17 cellular contexts compared by ENCODE assay signal in genomic region chr20:15700147-15700765, GRCh38.
A peak's percentile ranks its signal among the peaks of the same experiment; 100 is the strongest.
DNase-seq lines count a peak whose midpoint lies in the region; ATAC-seq and TF ChIP-seq lines count a peak whose summit lies in the region.
"Had no signal": no experiment of that assay in that cellular context is flagged by ENCODE, and none has a peak within 500 bp of the region (broad histone marks: within the 10 kb centered on the region; RNA-seq: fewer than 3 reads in every experiment).

No MANE protein-coding gene starts in this region.

- ATAC-seq in WTC11 (peak; percentile 66), GM19467 (IDR thresholded peaks at IDR 0.05; ENCODE audit: unreplicated experiment) (no peak)
- ATAC-seq: activated T-cell treated with anti-CD3 and anti-CD28 coated beads, Interleukin-2, amount 50 U/mL, for 4 hours had no signal

- TF ChIP-seq POLR2A in suprapubic skin (IDR thresholded peaks at IDR 0.05): no peak

- H3K36me3 Mint-ChIP-seq in HFFc6 (ENCODE audit: low read depth): no peaks in the 10 kb centered on the region
- H3K36me3 Mint-ChIP-seq in WTC11: peaks cover 2% of the 10 kb centered on the region; the same call in 1 of the 2 replicates

- H3K27ac Mint-ChIP-seq in HFFc6 (no peak overlapping the region), WTC11 (no peak overlapping the region)
- H3K27ac Mint-ChIP-seq: activated CD4-positive, alpha-beta memory T cell treated with anti-CD3 and anti-CD28 coated beads, Interleukin-2, amount 10 ng/mL, durations not matched to agents 7 days and 5 days had no signal

- H3K4me1 ChIP-seq in suprapubic skin: peaks cover 7% of the 10 kb centered on the region
- H3K4me1 ChIP-seq: BLaER1, left ventricle myocardium inferior, parathyroid adenoma, thyroid gland had no signal

- no peaks in the 10 kb centered on the region for H3K9me3 Mint-ChIP-seq in HFFc6
- peaks cover 26% of the 10 kb centered on the region for H3K9me3 Mint-ChIP-seq in WTC11

- TF ChIP-seq CTCF in HFFc6 (IDR thresholded peaks at IDR 0.05) (no peak), WTC11 (IDR thresholded peaks at IDR 0.05) (no peak), suprapubic skin (IDR thresholded peaks at IDR 0.05) (no peak)

- peak overlapping the region; percentile 36 for H3K4me3 ChIP-seq in suprapubic skin
- H3K4me3 ChIP-seq: BLaER1, left ventricle myocardium inferior, thyroid gland had no signal

- H3K27me3 Mint-ChIP-seq in HFFc6 (ENCODE audit: insufficient read depth): no peaks in the 10 kb centered on the region
- no peaks in the 10 kb centered on the region for H3K27me3 Mint-ChIP-seq in WTC11 (ENCODE audit: low read depth)
- H3K27me3 Mint-ChIP-seq: activated CD4-positive, alpha-beta memory T cell treated with anti-CD3 and anti-CD28 coated beads, Interleukin-2, amount 10 ng/mL, durations not matched to agents 7 days and 5 days; central memory CD8-positive, alpha-beta T cell had no signal

- DNase-seq in HFFc6: no peak
- peak; percentile 14 for DNase-seq in WTC11 (ENCODE audit: low spot score)
- DNase-seq in fibroblast of peridontal ligament (ENCODE audit: extremely low read depth): peak; percentile 53
- DNase-seq in suprapubic skin (ENCODE audit: low spot score in 2 of 2): no peak
- no peak for DNase-seq in midbrain (lab: John Stamatoyannopoulos, UW)
- no peak for DNase-seq in activated naive CD4-positive, alpha-beta T cell treated with anti-CD3 and anti-CD28 coated beads, Interleukin-2, amount 50 U/mL, for 16 hours
- DNase-seq: activated CD4-positive, alpha-beta memory T cell treated with anti-CD3 and anti-CD28 coated beads, Interleukin-2, amount 10 ng/mL, durations not matched to agents 7 days and 5 days; activated T-cell treated with anti-CD3 and anti-CD28 coated beads, Interleukin-2, amount 50 U/mL, for 4 hours; effector memory CD4-positive, alpha-beta T cell; left ventricle myocardium inferior; NCI-H1417 treated with DMSO at 0.1 percent for 48 hours; NCI-H345; thyroid gland had no signal

- H3K27me3 ChIP-seq in suprapubic skin: no peaks in the 10 kb centered on the region
- H3K27me3 ChIP-seq: BLaER1, thyroid gland had no signal

- H3K4me3 Mint-ChIP-seq in HFFc6 (peak overlapping the region; percentile 33; the same call in 1 of the 2 replicates), WTC11 (no peak overlapping the region)
- H3K4me3 Mint-ChIP-seq: activated CD4-positive, alpha-beta memory T cell treated with anti-CD3 and anti-CD28 coated beads, Interleukin-2, amount 10 ng/mL, durations not matched to agents 7 days and 5 days; activated T-cell treated with anti-CD3 and anti-CD28 coated beads, Interleukin-2, amount 50 U/mL, for 4 hours; central memory CD8-positive, alpha-beta T cell had no signal

- no peak for TF ChIP-seq EP300 in suprapubic skin (IDR thresholded peaks at IDR 0.05)

- H3K9me3 ChIP-seq in suprapubic skin: no peaks in the 10 kb centered on the region
- H3K9me3 ChIP-seq: BLaER1, thyroid gland had no signal

- H3K4me1 Mint-ChIP-seq in HFFc6 (ENCODE audit: low read depth) (peaks cover 41% of the 10 kb centered on the region), WTC11 (peaks cover 12% of the 10 kb centered on the region)
- H3K4me1 Mint-ChIP-seq: activated CD4-positive, alpha-beta memory T cell treated with anti-CD3 and anti-CD28 coated beads, Interleukin-2, amount 10 ng/mL, durations not matched to agents 7 days and 5 days; central memory CD8-positive, alpha-beta T cell had no signal

- no peak overlapping the region for H3K27ac ChIP-seq in suprapubic skin
- H3K27ac ChIP-seq: BLaER1, left ventricle myocardium inferior, parathyroid adenoma, thyroid gland had no signal

- CTCF ChIA-PET in WTC11 (lab: Charles Lee): interaction anchor here (0.6 to 2.5 kb wide), 7 partner anchors 8 to 241 kb away, joined by 3 to 12 read pairs (median 3); no protein-coding TSS in a partner anchor

- WGBS in suprapubic skin: 44% methylated on average over 16 of the region's 16 CpGs

- no peaks in the 10 kb centered on the region for H3K36me3 ChIP-seq in suprapubic skin
- H3K36me3 ChIP-seq: BLaER1, left ventricle myocardium inferior, thyroid gland had no signal

- POLR2A ChIA-PET in WTC11 (lab: Charles Lee): no interaction called here

TF ChIP-seq in WTC11, 78 proteins besides CTCF, POLR2A, EP300 and RAD21 (continues in another document):
- TF ChIP-seq NR1H2 (CRISPR knock-in tag; IDR thresholded peaks at IDR 0.05) (no peak), TEAD4 (CRISPR knock-in tag; IDR thresholded peaks at IDR 0.05) (no peak), TP53 (CRISPR knock-in tag; IDR thresholded peaks at IDR 0.05) (no peak), ZNF232 (CRISPR knock-in tag; IDR thresholded peaks at IDR 0.05) (no peak), CBFB (CRISPR knock-in tag; IDR thresholded peaks at IDR 0.05; ENCODE audit: low read depth) (no peak), OVOL2 (CRISPR knock-in tag; IDR thresholded peaks at IDR 0.05; ENCODE audit: borderline replicate concordance) (no peak)
- TF ChIP-seq, protein P1, sequence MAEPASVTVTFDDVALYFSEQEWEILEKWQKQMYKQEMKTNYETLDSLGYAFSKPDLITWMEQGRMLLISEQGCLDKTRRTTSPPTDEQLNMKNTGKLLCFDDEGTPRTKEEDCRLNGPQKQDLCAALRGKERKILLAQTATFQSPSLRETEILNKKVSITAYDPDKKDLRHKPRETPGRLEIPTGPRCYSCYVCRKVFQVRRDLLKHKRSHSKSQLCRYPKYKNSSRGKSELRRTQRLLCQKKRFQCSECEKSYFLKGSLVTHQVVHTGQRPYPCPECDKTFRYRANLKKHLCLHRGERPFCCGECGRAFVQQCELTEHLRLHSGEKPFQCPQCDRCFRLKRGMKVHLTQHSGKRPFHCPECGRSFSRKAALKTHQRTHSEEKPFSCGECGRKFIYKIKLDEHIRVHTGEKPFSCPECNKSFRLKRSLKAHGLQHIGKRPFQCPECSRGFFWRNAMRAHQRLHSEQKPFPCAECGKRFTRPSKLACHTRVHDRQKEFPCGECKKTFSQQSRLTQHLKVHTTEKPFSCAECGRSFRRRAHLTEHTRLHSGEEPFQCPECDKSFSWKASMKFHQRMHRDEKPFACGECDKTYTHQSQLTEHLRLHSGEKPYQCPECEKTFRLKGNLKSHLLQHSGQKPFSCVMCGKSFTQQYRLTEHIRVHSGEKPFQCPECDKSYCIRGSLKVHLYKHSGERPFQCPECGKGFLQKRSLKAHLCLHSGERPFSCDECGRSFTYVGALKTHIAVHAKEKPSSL (CRISPR knock-in tag; conservative IDR thresholded peaks at IDR 0.05): no peak
- TF ChIP-seq, protein P2, sequence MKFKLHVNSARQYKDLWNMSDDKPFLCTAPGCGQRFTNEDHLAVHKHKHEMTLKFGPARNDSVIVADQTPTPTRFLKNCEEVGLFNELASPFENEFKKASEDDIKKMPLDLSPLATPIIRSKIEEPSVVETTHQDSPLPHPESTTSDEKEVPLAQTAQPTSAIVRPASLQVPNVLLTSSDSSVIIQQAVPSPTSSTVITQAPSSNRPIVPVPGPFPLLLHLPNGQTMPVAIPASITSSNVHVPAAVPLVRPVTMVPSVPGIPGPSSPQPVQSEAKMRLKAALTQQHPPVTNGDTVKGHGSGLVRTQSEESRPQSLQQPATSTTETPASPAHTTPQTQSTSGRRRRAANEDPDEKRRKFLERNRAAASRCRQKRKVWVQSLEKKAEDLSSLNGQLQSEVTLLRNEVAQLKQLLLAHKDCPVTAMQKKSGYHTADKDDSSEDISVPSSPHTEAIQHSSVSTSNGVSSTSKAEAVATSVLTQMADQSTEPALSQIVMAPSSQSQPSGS (CRISPR knock-in tag; IDR thresholded peaks at IDR 0.05; ENCODE audit: borderline replicate concordance, low read depth): no peak
- TF ChIP-seq, protein P3, sequence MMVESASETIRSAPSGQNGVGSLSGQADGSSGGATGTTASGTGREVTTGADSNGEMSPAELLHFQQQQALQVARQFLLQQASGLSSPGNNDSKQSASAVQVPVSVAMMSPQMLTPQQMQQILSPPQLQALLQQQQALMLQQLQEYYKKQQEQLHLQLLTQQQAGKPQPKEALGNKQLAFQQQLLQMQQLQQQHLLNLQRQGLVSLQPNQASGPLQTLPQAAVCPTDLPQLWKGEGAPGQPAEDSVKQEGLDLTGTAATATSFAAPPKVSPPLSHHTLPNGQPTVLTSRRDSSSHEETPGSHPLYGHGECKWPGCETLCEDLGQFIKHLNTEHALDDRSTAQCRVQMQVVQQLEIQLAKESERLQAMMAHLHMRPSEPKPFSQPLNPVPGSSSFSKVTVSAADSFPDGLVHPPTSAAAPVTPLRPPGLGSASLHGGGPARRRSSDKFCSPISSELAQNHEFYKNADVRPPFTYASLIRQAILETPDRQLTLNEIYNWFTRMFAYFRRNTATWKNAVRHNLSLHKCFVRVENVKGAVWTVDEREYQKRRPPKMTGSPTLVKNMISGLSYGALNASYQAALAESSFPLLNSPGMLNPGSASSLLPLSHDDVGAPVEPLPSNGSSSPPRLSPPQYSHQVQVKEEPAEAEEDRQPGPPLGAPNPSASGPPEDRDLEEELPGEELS (CRISPR knock-in tag; IDR thresholded peaks at IDR 0.05): no peak
- TF ChIP-seq, protein P4, sequence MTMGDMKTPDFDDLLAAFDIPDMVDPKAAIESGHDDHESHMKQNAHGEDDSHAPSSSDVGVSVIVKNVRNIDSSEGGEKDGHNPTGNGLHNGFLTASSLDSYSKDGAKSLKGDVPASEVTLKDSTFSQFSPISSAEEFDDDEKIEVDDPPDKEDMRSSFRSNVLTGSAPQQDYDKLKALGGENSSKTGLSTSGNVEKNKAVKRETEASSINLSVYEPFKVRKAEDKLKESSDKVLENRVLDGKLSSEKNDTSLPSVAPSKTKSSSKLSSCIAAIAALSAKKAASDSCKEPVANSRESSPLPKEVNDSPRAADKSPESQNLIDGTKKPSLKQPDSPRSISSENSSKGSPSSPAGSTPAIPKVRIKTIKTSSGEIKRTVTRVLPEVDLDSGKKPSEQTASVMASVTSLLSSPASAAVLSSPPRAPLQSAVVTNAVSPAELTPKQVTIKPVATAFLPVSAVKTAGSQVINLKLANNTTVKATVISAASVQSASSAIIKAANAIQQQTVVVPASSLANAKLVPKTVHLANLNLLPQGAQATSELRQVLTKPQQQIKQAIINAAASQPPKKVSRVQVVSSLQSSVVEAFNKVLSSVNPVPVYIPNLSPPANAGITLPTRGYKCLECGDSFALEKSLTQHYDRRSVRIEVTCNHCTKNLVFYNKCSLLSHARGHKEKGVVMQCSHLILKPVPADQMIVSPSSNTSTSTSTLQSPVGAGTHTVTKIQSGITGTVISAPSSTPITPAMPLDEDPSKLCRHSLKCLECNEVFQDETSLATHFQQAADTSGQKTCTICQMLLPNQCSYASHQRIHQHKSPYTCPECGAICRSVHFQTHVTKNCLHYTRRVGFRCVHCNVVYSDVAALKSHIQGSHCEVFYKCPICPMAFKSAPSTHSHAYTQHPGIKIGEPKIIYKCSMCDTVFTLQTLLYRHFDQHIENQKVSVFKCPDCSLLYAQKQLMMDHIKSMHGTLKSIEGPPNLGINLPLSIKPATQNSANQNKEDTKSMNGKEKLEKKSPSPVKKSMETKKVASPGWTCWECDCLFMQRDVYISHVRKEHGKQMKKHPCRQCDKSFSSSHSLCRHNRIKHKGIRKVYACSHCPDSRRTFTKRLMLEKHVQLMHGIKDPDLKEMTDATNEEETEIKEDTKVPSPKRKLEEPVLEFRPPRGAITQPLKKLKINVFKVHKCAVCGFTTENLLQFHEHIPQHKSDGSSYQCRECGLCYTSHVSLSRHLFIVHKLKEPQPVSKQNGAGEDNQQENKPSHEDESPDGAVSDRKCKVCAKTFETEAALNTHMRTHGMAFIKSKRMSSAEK (CRISPR knock-in tag; IDR thresholded peaks at IDR 0.05; ENCODE audit: borderline replicate concordance): no peak

Comparison
In these comparisons a context has a peak if more than half of its experiments do, and no peak if none do; other contexts are left out.
1. DNase-seq: peak in WTC11 (single experiment) and fibroblast of peridontal ligament (single experiment); none in HFFc6 (single experiment), suprapubic skin (0 of 2), midbrain (single experiment) and activated naive CD4-positive, alpha-beta T cell treated with anti-CD3 and anti-CD28 coated beads, Interleukin-2, amount 50 U/mL, for 16 hours (single experiment).